Comparison of ENCODE assay signal across 1 cellular context in genomic region chr18:79791141-79791972, GRCh38.
TF ChIP-seq lines count a peak whose summit lies in the region.

No MANE protein-coding gene starts in this region.

TF ChIP-seq in HepG2, 621 proteins besides CTCF, POLR2A, EP300 and RAD21 (continued from another document and continues in another):
- TF ChIP-seq SNAPC4 (CRISPR knock-in tag; IDR thresholded peaks at IDR 0.05) (no peak), HNRNPLL (IDR thresholded peaks at IDR 0.05; ENCODE audit: low read depth, low read length, poor library complexity, severe bottlenecking) (no peak), ZBTB26 (CRISPR knock-in tag; IDR thresholded peaks at IDR 0.05; ENCODE audit: borderline replicate concordance) (0 out of 2 replicates have a peak, but pooled peaks have one; percentile 70), HCFC1 (IDR thresholded peaks at IDR 0.05; ENCODE audit: low read depth, low read length) (no peak), MED1 (CRISPR knock-in tag; IDR thresholded peaks at IDR 0.05) (peak; percentile 78), SKI (IDR thresholded peaks at IDR 0.05; ENCODE audit: partially characterized antibody) (peak; percentile 86), RFX1 (IDR thresholded peaks at IDR 0.05) (no peak), ZNF776 (CRISPR knock-in tag; IDR thresholded peaks at IDR 0.05) (no peak), SOX5 (CRISPR knock-in tag; IDR thresholded peaks at IDR 0.05; ENCODE audit: borderline replicate concordance) (peak; percentile 89; the same call in 1 of the 2 replicates), NFATC3 (CRISPR knock-in tag; IDR thresholded peaks at IDR 0.05) (no peak), MIXL1 (CRISPR knock-in tag; IDR thresholded peaks at IDR 0.05) (peak; percentile 68), GTF3A (CRISPR knock-in tag; conservative IDR thresholded peaks at IDR 0.05) (no peak), RARA (CRISPR knock-in tag; IDR thresholded peaks at IDR 0.05) (peak; percentile 85), ZNF160 (CRISPR knock-in tag; IDR thresholded peaks at IDR 0.05) (no peak), ZNF547 (CRISPR knock-in tag; IDR thresholded peaks at IDR 0.05) (no peak), ZNF782 (CRISPR knock-in tag; IDR thresholded peaks at IDR 0.05; ENCODE audit: borderline replicate concordance) (no peak), ATAD3A (CRISPR knock-in tag; IDR thresholded peaks at IDR 0.05) (no peak), NFAT5 (CRISPR knock-in tag; IDR thresholded peaks at IDR 0.05) (no peak), ZGPAT (CRISPR knock-in tag; IDR thresholded peaks at IDR 0.05) (peak; percentile 82), THAP11 (CRISPR knock-in tag; IDR thresholded peaks at IDR 0.05) (peak; percentile 76), ZNF747 (CRISPR knock-in tag; IDR thresholded peaks at IDR 0.05; ENCODE audit: borderline replicate concordance) (peak; percentile 54; the same call in 1 of the 2 replicates), ZC3H13 (CRISPR knock-in tag; IDR thresholded peaks at IDR 0.05) (peak; percentile 29; the same call in 1 of the 2 replicates), AHDC1 (CRISPR knock-in tag; IDR thresholded peaks at IDR 0.05; ENCODE audit: borderline replicate concordance) (peak; percentile 55; the same call in 1 of the 2 replicates)
- TF ChIP-seq, protein P1, sequence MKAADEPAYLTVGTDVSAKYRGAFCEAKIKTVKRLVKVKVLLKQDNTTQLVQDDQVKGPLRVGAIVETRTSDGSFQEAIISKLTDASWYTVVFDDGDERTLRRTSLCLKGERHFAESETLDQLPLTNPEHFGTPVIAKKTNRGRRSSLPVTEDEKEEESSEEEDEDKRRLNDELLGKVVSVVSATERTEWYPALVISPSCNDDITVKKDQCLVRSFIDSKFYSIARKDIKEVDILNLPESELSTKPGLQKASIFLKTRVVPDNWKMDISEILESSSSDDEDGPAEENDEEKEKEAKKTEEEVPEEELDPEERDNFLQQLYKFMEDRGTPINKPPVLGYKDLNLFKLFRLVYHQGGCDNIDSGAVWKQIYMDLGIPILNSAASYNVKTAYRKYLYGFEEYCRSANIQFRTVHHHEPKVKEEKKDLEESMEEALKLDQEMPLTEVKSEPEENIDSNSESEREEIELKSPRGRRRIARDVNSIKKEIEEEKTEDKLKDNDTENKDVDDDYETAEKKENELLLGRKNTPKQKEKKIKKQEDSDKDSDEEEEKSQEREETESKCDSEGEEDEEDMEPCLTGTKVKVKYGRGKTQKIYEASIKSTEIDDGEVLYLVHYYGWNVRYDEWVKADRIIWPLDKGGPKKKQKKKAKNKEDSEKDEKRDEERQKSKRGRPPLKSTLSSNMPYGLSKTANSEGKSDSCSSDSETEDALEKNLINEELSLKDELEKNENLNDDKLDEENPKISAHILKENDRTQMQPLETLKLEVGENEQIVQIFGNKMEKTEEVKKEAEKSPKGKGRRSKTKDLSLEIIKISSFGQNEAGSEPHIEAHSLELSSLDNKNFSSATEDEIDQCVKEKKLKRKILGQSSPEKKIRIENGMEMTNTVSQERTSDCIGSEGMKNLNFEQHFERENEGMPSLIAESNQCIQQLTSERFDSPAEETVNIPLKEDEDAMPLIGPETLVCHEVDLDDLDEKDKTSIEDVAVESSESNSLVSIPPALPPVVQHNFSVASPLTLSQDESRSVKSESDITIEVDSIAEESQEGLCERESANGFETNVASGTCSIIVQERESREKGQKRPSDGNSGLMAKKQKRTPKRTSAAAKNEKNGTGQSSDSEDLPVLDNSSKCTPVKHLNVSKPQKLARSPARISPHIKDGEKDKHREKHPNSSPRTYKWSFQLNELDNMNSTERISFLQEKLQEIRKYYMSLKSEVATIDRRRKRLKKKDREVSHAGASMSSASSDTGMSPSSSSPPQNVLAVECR (CRISPR knock-in tag; IDR thresholded peaks at IDR 0.05; ENCODE audit: borderline replicate concordance), result peak; percentile 45; the same call in 1 of the 2 replicates
- TF ChIP-seq, protein P2, sequence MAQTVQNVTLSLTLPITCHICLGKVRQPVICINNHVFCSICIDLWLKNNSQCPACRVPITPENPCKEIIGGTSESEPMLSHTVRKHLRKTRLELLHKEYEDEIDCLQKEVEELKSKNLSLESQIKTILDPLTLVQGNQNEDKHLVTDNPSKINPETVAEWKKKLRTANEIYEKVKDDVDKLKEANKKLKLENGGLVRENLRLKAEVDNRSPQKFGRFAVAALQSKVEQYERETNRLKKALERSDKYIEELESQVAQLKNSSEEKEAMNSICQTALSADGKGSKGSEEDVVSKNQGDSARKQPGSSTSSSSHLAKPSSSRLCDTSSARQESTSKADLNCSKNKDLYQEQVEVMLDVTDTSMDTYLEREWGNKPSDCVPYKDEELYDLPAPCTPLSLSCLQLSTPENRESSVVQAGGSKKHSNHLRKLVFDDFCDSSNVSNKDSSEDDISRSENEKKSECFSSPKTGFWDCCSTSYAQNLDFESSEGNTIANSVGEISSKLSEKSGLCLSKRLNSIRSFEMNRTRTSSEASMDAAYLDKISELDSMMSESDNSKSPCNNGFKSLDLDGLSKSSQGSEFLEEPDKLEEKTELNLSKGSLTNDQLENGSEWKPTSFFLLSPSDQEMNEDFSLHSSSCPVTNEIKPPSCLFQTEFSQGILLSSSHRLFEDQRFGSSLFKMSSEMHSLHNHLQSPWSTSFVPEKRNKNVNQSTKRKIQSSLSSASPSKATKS (CRISPR knock-in tag; IDR thresholded peaks at IDR 0.05), result no peak
- TF ChIP-seq, protein P3, sequence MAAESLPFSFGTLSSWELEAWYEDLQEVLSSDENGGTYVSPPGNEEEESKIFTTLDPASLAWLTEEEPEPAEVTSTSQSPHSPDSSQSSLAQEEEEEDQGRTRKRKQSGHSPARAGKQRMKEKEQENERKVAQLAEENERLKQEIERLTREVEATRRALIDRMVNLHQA (CRISPR knock-in tag; IDR thresholded peaks at IDR 0.05), result no peak
